ENCODE assay signal across 2 cellular contexts in genomic region chr15:65863106-65863505, GRCh38.
TF ChIP-seq lines count a peak whose summit lies in the region.

No MANE protein-coding gene starts in this region.

TF ChIP-seq in GM12891, 5 proteins besides CTCF, POLR2A, EP300 and RAD21:
- TF ChIP-seq SPI1 (IDR thresholded peaks at IDR 0.05; ENCODE audit: low read depth, low read length), result peak; percentile 30; the same call in 1 of the 2 replicates
- TF ChIP-seq POLR2AphosphoS5 (IDR thresholded peaks at IDR 0.05; ENCODE audit: low read depth, low read length), result no peak

TF ChIP-seq in K562, 482 proteins besides CTCF, POLR2A, EP300 and RAD21:
- TF ChIP-seq ZNF766 (CRISPR knock-in tag; conservative IDR thresholded peaks at IDR 0.05) (no peak), CTBP1 (IDR thresholded peaks at IDR 0.05; ENCODE audit: borderline replicate concordance) (0 out of 2 replicates have a peak, but pooled peaks have one; percentile 6), PKNOX1 (IDR thresholded peaks at IDR 0.05) (0 out of 2 replicates have a peak, but pooled peaks have one; percentile 2)
